ENCODE assay signal across 1 cellular context in genomic region chr6:73519943-73520687, GRCh38.
A peak's percentile ranks its signal among the peaks of the same experiment; 100 is the strongest.
TF ChIP-seq lines count a peak whose summit lies in the region.

No MANE protein-coding gene starts in this region.

TF ChIP-seq in H1, 55 proteins besides CTCF, POLR2A, EP300 and RAD21 (continued from another document):
- 0 out of 4 replicates have a peak, but pooled peaks of 1 of the 2 experiments have one; percentile 50 for TF ChIP-seq SIN3A (conservative IDR thresholded peaks at IDR 0.05 in 1 of 2, IDR thresholded peaks at IDR 0.05 in 1 of 2; ENCODE audit: low read depth in 1 of 2, low read length in 2 of 2)
- TF ChIP-seq CHD7 (IDR thresholded peaks at IDR 0.05; ENCODE audit: insufficient replicate concordance, low read length), result peak; percentile 87
- TF ChIP-seq CHD1 (IDR thresholded peaks at IDR 0.05; ENCODE audit: low read depth, low read length), result peak; percentile 58; the same call in 1 of the 2 replicates
- TF ChIP-seq MAX (IDR thresholded peaks at IDR 0.05), result no peak
- no peak for TF ChIP-seq PHF8 (conservative IDR thresholded peaks at IDR 0.05; ENCODE audit: low read depth, low read length)
- peak; percentile 84 for TF ChIP-seq TAF7 (optimal IDR thresholded peaks at IDR 0.05; ENCODE audit: borderline replicate concordance, low read depth, low read length)
